ENCODE assay signal across 8 cellular contexts in the genomic region with DNA sequence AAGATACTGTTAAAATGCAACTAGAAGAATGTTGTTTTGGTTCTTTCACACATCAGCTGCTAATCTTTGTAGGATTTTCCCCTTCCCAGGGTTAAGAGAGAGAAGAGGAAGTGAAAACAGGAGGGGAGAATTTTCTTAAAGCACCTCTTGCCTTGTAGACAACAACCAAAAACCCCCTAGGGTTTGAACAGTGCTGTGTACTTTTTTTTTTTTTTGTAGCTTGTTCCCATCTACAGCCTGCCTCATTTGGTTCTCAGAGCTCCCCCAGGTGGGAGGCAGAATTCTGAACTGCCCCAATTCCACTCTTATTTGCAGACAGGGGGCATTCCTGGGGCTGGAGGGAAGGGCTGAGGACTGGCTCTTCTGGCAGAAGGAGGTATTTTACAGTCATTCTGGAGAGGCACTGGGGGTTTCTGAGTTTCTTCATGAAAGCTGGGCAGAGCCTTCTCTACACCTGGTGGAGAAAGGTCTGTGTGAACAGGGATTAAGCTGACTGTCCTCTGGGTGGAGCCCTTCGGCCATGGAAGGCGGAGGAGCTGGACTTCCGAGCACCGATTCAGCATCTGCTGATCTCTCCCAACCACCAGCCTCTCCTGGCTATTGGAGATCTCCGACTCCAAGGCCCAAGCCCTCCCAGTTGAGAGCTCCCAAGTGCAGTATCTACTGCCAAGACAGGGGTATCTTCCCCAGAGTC. TPM values are rescaled to one million over a fixed set of nuclear protein-coding genes. Genes with fewer than 3 reads are reported as not detected.
A peak's percentile ranks its signal among the peaks of the same experiment; 100 is the strongest.
DNase-seq lines count a peak whose midpoint lies in the region; ATAC-seq and TF ChIP-seq lines count a peak whose summit lies in the region.

No MANE protein-coding gene starts in this region.

- ATAC-seq in Right ventricle myocardium inferior (peak; percentile 65), GM21723 (IDR thresholded peaks at IDR 0.05; ENCODE audit: unreplicated experiment) (peak; percentile 68)

- H3K36me3 Mint-ChIP-seq in IgD-negative memory B cell (no peaks in the 10 kb centered on the region), endothelial cell (ENCODE audit: low read depth, unreplicated experiment) (no peaks in the 10 kb centered on the region), nephron (ENCODE audit: low read depth) (no peaks in the 10 kb centered on the region)

- H3K27me3 ChIP-seq in right atrium auricular region (no peaks in the 10 kb centered on the region), ascending aorta (no peaks in the 10 kb centered on the region)

- H3K27ac Mint-ChIP-seq in IgD-negative memory B cell (peak overlapping the region; percentile 82 to 99 (median 97)), endothelial cell (ENCODE audit: unreplicated experiment) (no peak overlapping the region), nephron (no peak overlapping the region)

- H3K9me3 ChIP-seq in right atrium auricular region (no peaks in the 10 kb centered on the region), ascending aorta (no peaks in the 10 kb centered on the region)

- intact Hi-C loops in Right ventricle myocardium inferior (cut with DNase I) (no loop called here), ascending aorta (cut with DNase I) (no loop called here)

- H3K4me3 ChIP-seq in right atrium auricular region (no peak overlapping the region), ascending aorta (no peak overlapping the region)

- H3K9me3 Mint-ChIP-seq in IgD-negative memory B cell (no peaks in the 10 kb centered on the region), endothelial cell (ENCODE audit: unreplicated experiment) (no peaks in the 10 kb centered on the region), nephron (no peaks in the 10 kb centered on the region)

- H3K4me1 ChIP-seq in right atrium auricular region (peaks cover 0 to 7% of the 10 kb centered on the region in 2 donors), ascending aorta (no peaks in the 10 kb centered on the region)

- H3K27ac ChIP-seq in right atrium auricular region (no peak overlapping the region), ascending aorta (no peak overlapping the region)

- H3K4me3 Mint-ChIP-seq in IgD-negative memory B cell (peak overlapping the region; percentile 64 to 83 (median 72)), endothelial cell (ENCODE audit: unreplicated experiment) (peak overlapping the region; percentile 7), nephron (no peak overlapping the region)

- DNase-seq in Right ventricle myocardium inferior (ENCODE audit: missing footprints) (no peak), right atrium auricular region (ENCODE audit: low spot score) (no peak), T follicular helper cell (ENCODE audit: low read depth) (peak; percentile 39), endothelial cell (ENCODE audit: low spot score) (peak; percentile 52), ascending aorta (ENCODE audit: low spot score in 2 of 2) (no peak)

- H3K27me3 Mint-ChIP-seq in IgD-negative memory B cell (peaks cover 2% of the 10 kb centered on the region), endothelial cell (ENCODE audit: unreplicated experiment) (peaks cover 5% of the 10 kb centered on the region), nephron (ENCODE audit: low read depth) (peaks cover 49% of the 10 kb centered on the region)

- H3K4me1 Mint-ChIP-seq in IgD-negative memory B cell, result peaks cover 26 to 42% (median 30%) of the 10 kb centered on the region in 3 donors
- H3K4me1 Mint-ChIP-seq in endothelial cell (ENCODE audit: unreplicated experiment), result peaks cover 10% of the 10 kb centered on the region
- H3K4me1 Mint-ChIP-seq in nephron, result peaks cover 7% of the 10 kb centered on the region

- peak in 1 of 2 donors; percentile 39 for TF ChIP-seq CTCF in right atrium auricular region (IDR thresholded peaks at IDR 0.05)
- peak; percentile 21 for TF ChIP-seq CTCF in endothelial cell (IDR thresholded peaks at IDR 0.05; ENCODE audit: unreplicated experiment)
- peak in 2 of 3 experiments; percentile 32 to 51 for TF ChIP-seq CTCF in nephron (IDR thresholded peaks at IDR 0.05; ENCODE audit: unreplicated experiment in 3 of 3)
- TF ChIP-seq CTCF in ascending aorta (IDR thresholded peaks at IDR 0.05), result no peak

- H3K36me3 ChIP-seq in right atrium auricular region (no peaks in the 10 kb centered on the region), ascending aorta (no peaks in the 10 kb centered on the region)

RNA-seq across cellular contexts. Expression of a gene that starts 32.2 kb away (rescaled TPM):
- total RNA-seq in Right ventricle myocardium inferior, result 56.9 TPM
- total RNA-seq in right atrium auricular region, result 10 to 100 TPM; 50.4 to 54.9 TPM
- 221 TPM for polyA plus RNA-seq in IgD-negative memory B cell
- total RNA-seq in endothelial cell (ENCODE audit: unreplicated experiment), result 138 TPM
- 147 TPM for total RNA-seq in ascending aorta

RNA-seq across cellular contexts. Expression of a gene that starts 49.5 kb away (rescaled TPM):
- total RNA-seq in Right ventricle myocardium inferior (0.41 TPM), right atrium auricular region (under 1 TPM in 1 of 2 donors, not detected in 1; 0.94 TPM), endothelial cell (ENCODE audit: unreplicated experiment) (1.2 TPM), ascending aorta (3.4 TPM)
- polyA plus RNA-seq in IgD-negative memory B cell, result not detected

RNA-seq across cellular contexts. Expression of a gene that starts 50.2 kb away (rescaled TPM):
- not detected for total RNA-seq in Right ventricle myocardium inferior
- total RNA-seq in right atrium auricular region, result under 1 TPM in 1 of 2 donors, not detected in 1; 0.28 TPM
- 257 TPM for polyA plus RNA-seq in IgD-negative memory B cell
- total RNA-seq in endothelial cell (ENCODE audit: unreplicated experiment), result 0.51 TPM
- not detected for total RNA-seq in ascending aorta

Comparison
In these comparisons a context has a peak if more than half of its experiments do, and no peak if none do; other contexts are left out.
1. DNase-seq: peak in T follicular helper cell (single experiment) and endothelial cell (single experiment); none in Right ventricle myocardium inferior (single experiment), right atrium auricular region (single experiment) and ascending aorta (0 of 2).
2. CTCF ChIP-seq: peak in endothelial cell (single experiment) and nephron (2 of 3); none in ascending aorta (0 of 3).
3. H3K27ac Mint-ChIP-seq: peak in IgD-negative memory B cell (3 of 3); none in endothelial cell (single experiment) and nephron (0 of 3).
4. H3K4me3 Mint-ChIP-seq: peak in IgD-negative memory B cell (4 of 4) and endothelial cell (single experiment); none in nephron (0 of 3).